ENCODE assay signal across 20 cellular contexts in genomic region chr1:206482611-206483010, GRCh38. TPM values are rescaled to one million over a fixed set of nuclear protein-coding genes. Genes with fewer than 3 reads are reported as not detected.
DNase-seq lines count a peak whose midpoint lies in the region; TF ChIP-seq lines count a peak whose summit lies in the region.
"Had no signal": no experiment of that assay in that cellular context is flagged by ENCODE, and none has a peak within 500 bp of the region (broad histone marks: within the 10 kb centered on the region; RNA-seq: fewer than 3 reads in every experiment).

No MANE protein-coding gene starts in this region.

- no peak overlapping the region for H3K27ac ChIP-seq in sigmoid colon

- no peaks in the 10 kb centered on the region for H3K27me3 ChIP-seq in sigmoid colon

- no peak for TF ChIP-seq EP300 in sigmoid colon (IDR thresholded peaks at IDR 0.05)

- no peak for TF ChIP-seq POLR2A in sigmoid colon (IDR thresholded peaks at IDR 0.05)

- H3K4me3 ChIP-seq in epithelial cell of esophagus (ENCODE audit: low read length), result no peak overlapping the region
- H3K4me3 ChIP-seq in sigmoid colon, result no peak overlapping the region
- H3K4me3 ChIP-seq: HAP-1 had no signal

- TF ChIP-seq CTCF in epithelial cell of esophagus (IDR thresholded peaks at IDR 0.05; ENCODE audit: insufficient read depth, low read depth, low read length, missing control alignments), result peak; percentile 2
- TF ChIP-seq CTCF in sigmoid colon (IDR thresholded peaks at IDR 0.05), result no peak

- 94 to 95% methylated on average over 2 of the region's 2 CpGs for WGBS in sigmoid colon, 2 donors

- DNase-seq in NCI-H345 (lab: John Stamatoyannopoulos, UW) (peak; percentile 25), NCI-H345 treated with DMSO at 0.1 percent for 48 hours (lab: John Stamatoyannopoulos, UW; ENCODE audit: unreplicated experiment) (no peak), DMS153 (lab: John Stamatoyannopoulos, UW) (peak; percentile 70), NCI-H187 treated with DMSO at 0.1 percent for 48 hours (lab: John Stamatoyannopoulos, UW) (peak; percentile 62), epithelial cell of esophagus (ENCODE audit: low read depth) (peak; percentile 93), sigmoid colon (no peak), dermis blood vessel endothelial cell (no peak), ureter (ENCODE audit: low spot score) (no peak)
- DNase-seq: 8988T; C1 segment of cervical spinal cord; COR-L47; DMS53; MV-4-11; NCI-H1694 treated with DMSO at 0.1 percent for 48 hours; NCI-H524 treated with DMSO at 0.1 percent for 48 hours; NK-92 treated with Interleukin-12 subunit alpha and Interleukin-12 subunit beta, amount 100 ng/mL, for 24 hours; OCI-M1; RPMI8226; T-cell had no signal

- intact Hi-C loops in sigmoid colon (cut with DNase I), result no loop called here

- H3K9me3 ChIP-seq in sigmoid colon, result no peaks in the 10 kb centered on the region
- H3K9me3 ChIP-seq: HAP-1 had no signal

- H3K36me3 ChIP-seq in sigmoid colon, result no peaks in the 10 kb centered on the region
- H3K36me3 ChIP-seq: HAP-1 had no signal

- H3K4me1 ChIP-seq in sigmoid colon, result peaks cover 0 to 6% (median 2%) of the 10 kb centered on the region in 4 donors
- H3K4me1 ChIP-seq: HAP-1 had no signal

RNA-seq across cellular contexts. Expression of gene IKBKE, which starts 12.3 kb away (rescaled TPM):
- total RNA-seq in sigmoid colon (1 to 10 TPM; 1.6 to 3.2 (median 2.7) TPM), dermis blood vessel endothelial cell (23.3 and 33.9 TPM in 2 replicates), ureter (12.5 TPM)
- polyA plus RNA-seq in sigmoid colon, result 10 to 100 TPM in 1 of 3 donors, 1 to 10 TPM in 2; 7.2 to 23.2 (median 9.9) TPM

RNA-seq across cellular contexts. Expression of gene RASSF5, which starts 24.7 kb away (rescaled TPM):
- total RNA-seq in sigmoid colon, result 1 to 10 TPM; 3.6 to 6.9 (median 4.8) TPM
- 10 to 100 TPM in 1 of 3 donors, 1 to 10 TPM in 2; 2.5 to 25.9 (median 4.2) TPM for polyA plus RNA-seq in sigmoid colon
- 0.33 and 0.51 TPM in 2 replicates for total RNA-seq in dermis blood vessel endothelial cell
- 35.5 TPM for total RNA-seq in ureter

Comparison
In these comparisons a context has a peak if more than half of its experiments do, and no peak if none do; other contexts are left out.
1. DNase-seq: peak in NCI-H345 (single experiment), DMS153 (single experiment), NCI-H187 treated with DMSO at 0.1 percent for 48 hours (single experiment) and epithelial cell of esophagus (single experiment); none in NCI-H345 treated with DMSO at 0.1 percent for 48 hours (single experiment), sigmoid colon (single experiment), dermis blood vessel endothelial cell (single experiment) and ureter (single experiment).